Comparison of ENCODE assay signal across 33 cellular contexts in genomic region chr14:82359201-82359600, GRCh38.
DNase-seq lines count a peak whose midpoint lies in the region; TF ChIP-seq lines count a peak whose summit lies in the region.
"Had no signal": no experiment of that assay in that cellular context is flagged by ENCODE, and none has a peak within 500 bp of the region (broad histone marks: within the 10 kb centered on the region; RNA-seq: fewer than 3 reads in every experiment).

No MANE protein-coding gene starts in this region.

- no peaks in the 10 kb centered on the region for H3K27me3 ChIP-seq in dorsolateral prefrontal cortex
- H3K27me3 ChIP-seq: BE2C; BLaER1; BLaER1 treated with 17β-estradiol and CSF1 and Interleukin-3, amounts not matched to agents 10 nM and 100 nM had no signal

- H3K4me3 ChIP-seq in dorsolateral prefrontal cortex: no peak overlapping the region
- H3K4me3 ChIP-seq: A549; BLaER1; BLaER1 treated with 17β-estradiol and CSF1 and Interleukin-3, amounts not matched to agents 10 nM and 100 nM had no signal

- intact Hi-C loops in dorsolateral prefrontal cortex (cut with DNase I) (no loop called here), posterior cingulate gyrus (cut with DNase I) (no loop called here)

- TF ChIP-seq CTCF in dorsolateral prefrontal cortex (IDR thresholded peaks at IDR 0.05 in 54 of 56, conservative IDR thresholded peaks at IDR 0.05 in 2 of 56; ENCODE audit: low read depth in 1 of 56, partially characterized antibody in 56 of 56): no peak

- DNase-seq in dorsolateral prefrontal cortex (no peak), inferior parietal cortex (ENCODE audit: extremely low spot score) (peak; percentile 50), middle frontal gyrus (ENCODE audit: extremely low spot score, low spot score) (peak; percentile 58), superior temporal gyrus (ENCODE audit: extremely low spot score) (peak; percentile 64), NCI-H345 treated with DMSO at 0.1 percent for 48 hours (lab: John Stamatoyannopoulos, UW; ENCODE audit: unreplicated experiment) (no peak), NCI-H345 (lab: John Stamatoyannopoulos, UW) (no peak), posterior cingulate gyrus (no peak)
- no peak for DNase-seq in stimulated activated CD4-positive, alpha-beta T cell treated with anti-CD3 and anti-CD28 coated beads, Interleukin-4, amount 100 ng/mL, for 1 hour
- DNase-seq: 8988T; ACHN; AML-193; BE2C; C1 segment of cervical spinal cord; Caco-2; Calu3; CD4-positive, alpha-beta memory T cell; CD4-positive, alpha-beta T cell; CD4-positive, CD25-positive, alpha-beta regulatory T cell; CD8-positive, alpha-beta memory T cell; CD8-positive, alpha-beta T cell; COR-L47; DMS 273 treated with DMSO at 0.1 percent for 48 hours; DMS153; DMS53; DMS79; DMS79 treated with DMSO at 0.1 percent for 48 hours; DND-41; EL had no signal

- peak overlapping the region in 34 of 59 donors; percentile 5 to 80 (median 58) for H3K27ac ChIP-seq in dorsolateral prefrontal cortex
- H3K27ac ChIP-seq: 22Rv1; A549; BLaER1; BLaER1 treated with 17β-estradiol and CSF1 and Interleukin-3, amounts not matched to agents 10 nM and 100 nM; C4-2B had no signal

Comparison
In these comparisons a context has a peak if more than half of its experiments do, and no peak if none do; other contexts are left out.
1. DNase-seq: peak in inferior parietal cortex (single experiment), middle frontal gyrus (single experiment) and superior temporal gyrus (single experiment); none in dorsolateral prefrontal cortex (0 of 10), NCI-H345 treated with DMSO at 0.1 percent for 48 hours (single experiment), stimulated activated CD4-positive, alpha-beta T cell treated with anti-CD3 and anti-CD28 coated beads, Interleukin-4, amount 100 ng/mL, for 1 hour (single experiment), NCI-H345 (single experiment) and posterior cingulate gyrus (0 of 10).